Comparison of ENCODE assay signal across 39 cellular contexts in the genomic region with DNA sequence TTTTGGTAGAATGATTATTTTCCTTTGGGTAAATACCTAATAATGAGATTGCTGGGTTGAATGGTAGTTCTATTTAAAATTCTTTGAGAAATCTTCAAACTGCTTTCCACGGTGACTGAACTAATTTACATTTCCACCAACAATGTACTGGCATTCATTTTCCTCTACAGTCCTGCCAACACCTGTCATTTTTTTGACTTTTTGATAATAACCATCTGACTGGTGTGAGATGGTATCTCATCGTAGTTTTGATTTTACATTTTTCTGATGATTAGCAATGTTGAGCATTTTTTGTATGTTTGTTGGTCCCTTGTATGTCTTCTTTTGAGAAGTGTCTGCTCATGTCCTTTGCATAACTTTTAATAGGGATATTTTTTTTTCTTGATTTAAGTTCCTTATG. TPM values are rescaled to one million over a fixed set of nuclear protein-coding genes. Genes with fewer than 3 reads are reported as not detected.
"Had no signal": no experiment of that assay in that cellular context is flagged by ENCODE, and none has a peak within 500 bp of the region (broad histone marks: within the 10 kb centered on the region; RNA-seq: fewer than 3 reads in every experiment).

No MANE protein-coding gene starts in this region.

- H3K27me3 ChIP-seq: adrenal gland, ascending aorta, body of pancreas, brain microvascular endothelial cell, breast epithelium, cardiac muscle cell had no signal

- ATAC-seq: activated naive CD4-positive, alpha-beta T cell treated with anti-CD3 and anti-CD28 coated beads, Interleukin-2, amount 50 U/mL, for 72 hours; activated naive CD8-positive, alpha-beta T cell treated with anti-CD3 and anti-CD28 coated beads, Interleukin-2, amount 50 U/mL, for 24 hours; activated T-cell treated with anti-CD3 and anti-CD28 coated beads, Interleukin-2, amount 50 U/mL, for 4 hours; activated T-cell treated with anti-CD3 and anti-CD28 coated beads, Interleukin-2, amount 50 U/mL, for 72 hours; activated T-helper 17 cell treated with anti-CD3 and anti-CD28 coated beads, Interleukin-2, amount 50 U/mL, for 72 hours; body of pancreas had no signal

- H3K27ac ChIP-seq: adrenal gland, ascending aorta, body of pancreas, brain microvascular endothelial cell, breast epithelium, cardiac muscle cell had no signal

- H3K27ac Mint-ChIP-seq: activated naive CD4-positive, alpha-beta T cell treated with anti-CD3 and anti-CD28 coated beads for 36 hours; activated naive CD4-positive, alpha-beta T cell treated with anti-CD3 and anti-CD28 coated beads, Interleukin-2, amount 10 ng/mL, durations not matched to agents 7 days and 5 days; activated naive CD4-positive, alpha-beta T cell treated with anti-CD3 and anti-CD28 coated beads, Interleukin-2, amount 50 U/mL, for 24 hours; activated naive CD4-positive, alpha-beta T cell treated with anti-CD3 and anti-CD28 coated beads, Interleukin-2, amount 50 U/mL, for 72 hours; activated naive CD8-positive, alpha-beta T cell; activated naive CD8-positive, alpha-beta T cell treated with anti-CD3 and anti-CD28 coated beads for 36 hours; activated naive CD8-positive, alpha-beta T cell treated with anti-CD3 and anti-CD28 coated beads, Interleukin-2, amount 10 ng/mL, durations not matched to agents 7 days and 5 days; activated naive CD8-positive, alpha-beta T cell treated with anti-CD3 and anti-CD28 coated beads, Interleukin-2, amount 50 U/mL, for 24 hours; activated T-cell treated with anti-CD3 and anti-CD28 coated beads, Interleukin-2, amount 50 U/mL, for 24 hours; activated T-cell treated with anti-CD3 and anti-CD28 coated beads, Interleukin-2, amount 50 U/mL, for 72 hours; activated T-helper 1 cell treated with anti-CD3 and anti-CD28 coated beads, Interleukin-12 subunit alpha, Interleukin-12 subunit beta, Interleukin-2, Interleukin-4 antibody, amounts not matched to agents 30 ng/mL and 10 ng/mL and 1 ng/mL, durations not matched to agents 14 hours and 24 hours and 36 hours; activated T-helper 17 cell treated with anti-CD3 and anti-CD28 coated beads, Interleukin-2, amount 50 U/mL, for 72 hours; activated T-helper 2 cell treated with anti-CD3 and anti-CD28 coated beads, Interferon-gamma antibody, Interleukin-2, Interleukin-4, amounts not matched to agents 10 μg/mL and 5 μg/mL and 100 μg/mL, durations not matched to agents 14 hours and 24 hours and 36 hours; brain had no signal

- H3K4me3 Mint-ChIP-seq: activated naive CD4-positive, alpha-beta T cell treated with anti-CD3 and anti-CD28 coated beads for 36 hours; activated naive CD4-positive, alpha-beta T cell treated with anti-CD3 and anti-CD28 coated beads, Interleukin-2, amount 10 ng/mL, durations not matched to agents 7 days and 5 days; activated naive CD4-positive, alpha-beta T cell treated with anti-CD3 and anti-CD28 coated beads, Interleukin-2, amount 50 U/mL, for 24 hours; activated naive CD8-positive, alpha-beta T cell; activated naive CD8-positive, alpha-beta T cell treated with anti-CD3 and anti-CD28 coated beads for 36 hours; activated naive CD8-positive, alpha-beta T cell treated with anti-CD3 and anti-CD28 coated beads, Interleukin-2, amount 10 ng/mL, durations not matched to agents 7 days and 5 days; activated naive CD8-positive, alpha-beta T cell treated with anti-CD3 and anti-CD28 coated beads, Interleukin-2, amount 50 U/mL, for 24 hours; activated T-cell treated with anti-CD3 and anti-CD28 coated beads, Interleukin-2, amount 50 U/mL, for 24 hours; activated T-cell treated with anti-CD3 and anti-CD28 coated beads, Interleukin-2, amount 50 U/mL, for 4 hours; activated T-cell treated with anti-CD3 and anti-CD28 coated beads, Interleukin-2, amount 50 U/mL, for 72 hours; activated T-helper 1 cell treated with anti-CD3 and anti-CD28 coated beads, Interleukin-12 subunit alpha, Interleukin-12 subunit beta, Interleukin-2, Interleukin-4 antibody, amounts not matched to agents 30 ng/mL and 10 ng/mL and 1 ng/mL, durations not matched to agents 14 hours and 24 hours and 36 hours; activated T-helper 17 cell treated with anti-CD3 and anti-CD28 coated beads, Interleukin-2, amount 50 U/mL, for 72 hours; brain; central memory CD8-positive, alpha-beta T cell had no signal

- FAIRE-seq: astrocyte, bronchial epithelial cell had no signal

- H3K9me3 ChIP-seq: adrenal gland, body of pancreas had no signal

- DNase-seq: activated effector memory CD4-positive, alpha-beta T cell treated with anti-CD3 and anti-CD28 coated beads, Interleukin-2, amount 50 U/mL, for 16 hours; activated effector memory CD4-positive, alpha-beta T cell treated with Interleukin-2 at 50 U/mL for 16 hours; activated gamma-delta T cell; activated gamma-delta T cell treated with Interleukin-2 at 50 U/mL for 16 hours; activated naive CD4-positive, alpha-beta T cell; activated naive CD4-positive, alpha-beta T cell treated with anti-CD3 and anti-CD28 coated beads for 36 hours; activated naive CD4-positive, alpha-beta T cell treated with anti-CD3 and anti-CD28 coated beads, Interleukin-2, amount 10 ng/mL, durations not matched to agents 7 days and 5 days; activated naive CD4-positive, alpha-beta T cell treated with anti-CD3 and anti-CD28 coated beads, Interleukin-2, amount 50 U/mL, for 16 hours; activated naive CD4-positive, alpha-beta T cell treated with Interleukin-2 at 50 U/mL for 16 hours; activated naive CD8-positive, alpha-beta T cell treated with anti-CD3 and anti-CD28 coated beads for 36 hours; activated naive CD8-positive, alpha-beta T cell treated with anti-CD3 and anti-CD28 coated beads, Interleukin-2, amount 10 ng/mL, durations not matched to agents 7 days and 5 days; activated naive CD8-positive, alpha-beta T cell treated with anti-CD3 and anti-CD28 coated beads, Interleukin-2, amount 50 U/mL, for 24 hours; activated T-cell treated with anti-CD3 and anti-CD28 coated beads, Interleukin-2, amount 50 U/mL, for 24 hours; activated T-cell treated with anti-CD3 and anti-CD28 coated beads, Interleukin-2, amount 50 U/mL, for 4 hours; activated T-cell treated with anti-CD3 and anti-CD28 coated beads, Interleukin-2, amount 50 U/mL, for 48 hours; activated T-cell treated with anti-CD3 and anti-CD28 coated beads, Interleukin-2, amount 50 U/mL, for 72 hours; adrenal gland; amniotic stem cell; amygdala; anterior cingulate cortex; aorta; body of pancreas; brain microvascular endothelial cell; caudate nucleus; central memory CD4-positive, alpha-beta T cell; cerebellar nuclear complex had no signal

- H3K9me3 Mint-ChIP-seq: activated naive CD4-positive, alpha-beta T cell treated with anti-CD3 and anti-CD28 coated beads for 36 hours; activated naive CD4-positive, alpha-beta T cell treated with anti-CD3 and anti-CD28 coated beads, Interleukin-2, amount 10 ng/mL, durations not matched to agents 7 days and 5 days; activated naive CD4-positive, alpha-beta T cell treated with anti-CD3 and anti-CD28 coated beads, Interleukin-2, amount 50 U/mL, for 24 hours; activated naive CD4-positive, alpha-beta T cell treated with anti-CD3 and anti-CD28 coated beads, Interleukin-2, amount 50 U/mL, for 72 hours; activated T-cell treated with anti-CD3 and anti-CD28 coated beads, Interleukin-2, amount 50 U/mL, for 4 hours; activated T-helper 1 cell treated with anti-CD3 and anti-CD28 coated beads, Interleukin-12 subunit alpha, Interleukin-12 subunit beta, Interleukin-2, Interleukin-4 antibody, amounts not matched to agents 30 ng/mL and 10 ng/mL and 1 ng/mL, durations not matched to agents 14 hours and 24 hours and 36 hours; activated T-helper 2 cell treated with anti-CD3 and anti-CD28 coated beads, Interferon-gamma antibody, Interleukin-2, Interleukin-4, amounts not matched to agents 10 μg/mL and 5 μg/mL and 100 μg/mL, durations not matched to agents 14 hours and 24 hours and 36 hours had no signal

- H3K27me3 Mint-ChIP-seq: activated naive CD4-positive, alpha-beta T cell treated with anti-CD3 and anti-CD28 coated beads, Interleukin-2, amount 10 ng/mL, durations not matched to agents 7 days and 5 days; activated naive CD8-positive, alpha-beta T cell treated with anti-CD3 and anti-CD28 coated beads, Interleukin-2, amount 10 ng/mL, durations not matched to agents 7 days and 5 days; activated T-helper 17 cell treated with anti-CD3 and anti-CD28 coated beads, Interleukin-2, amount 50 U/mL, for 72 hours; central memory CD8-positive, alpha-beta T cell had no signal

- H3K36me3 ChIP-seq: adrenal gland, ascending aorta, brain microvascular endothelial cell, breast epithelium, cardiac muscle cell had no signal

- H3K4me1 Mint-ChIP-seq: activated naive CD4-positive, alpha-beta T cell treated with anti-CD3 and anti-CD28 coated beads, Interleukin-2, amount 10 ng/mL, durations not matched to agents 7 days and 5 days; activated naive CD4-positive, alpha-beta T cell treated with anti-CD3 and anti-CD28 coated beads, Interleukin-2, amount 50 U/mL, for 24 hours; activated naive CD8-positive, alpha-beta T cell treated with anti-CD3 and anti-CD28 coated beads for 36 hours; activated naive CD8-positive, alpha-beta T cell treated with anti-CD3 and anti-CD28 coated beads, Interleukin-2, amount 10 ng/mL, durations not matched to agents 7 days and 5 days; activated naive CD8-positive, alpha-beta T cell treated with anti-CD3 and anti-CD28 coated beads, Interleukin-2, amount 50 U/mL, for 24 hours; activated T-helper 17 cell treated with anti-CD3 and anti-CD28 coated beads, Interleukin-2, amount 50 U/mL, for 72 hours; central memory CD8-positive, alpha-beta T cell had no signal

- H3K4me1 ChIP-seq: adrenal gland, ascending aorta, body of pancreas, breast epithelium had no signal

- H3K36me3 Mint-ChIP-seq: activated naive CD4-positive, alpha-beta T cell treated with anti-CD3 and anti-CD28 coated beads, Interleukin-2, amount 10 ng/mL, durations not matched to agents 7 days and 5 days; activated naive CD4-positive, alpha-beta T cell treated with anti-CD3 and anti-CD28 coated beads, Interleukin-2, amount 50 U/mL, for 24 hours; activated naive CD4-positive, alpha-beta T cell treated with anti-CD3 and anti-CD28 coated beads, Interleukin-2, amount 50 U/mL, for 72 hours; activated naive CD8-positive, alpha-beta T cell; activated naive CD8-positive, alpha-beta T cell treated with anti-CD3 and anti-CD28 coated beads for 36 hours; activated naive CD8-positive, alpha-beta T cell treated with anti-CD3 and anti-CD28 coated beads, Interleukin-2, amount 10 ng/mL, durations not matched to agents 7 days and 5 days had no signal

- H3K4me3 ChIP-seq: adrenal gland, ascending aorta, body of pancreas, breast epithelium, cardiac muscle cell had no signal

RNA-seq across cellular contexts. Expression of a gene that starts 23.5 kb away (rescaled TPM):
- polyA plus RNA-seq: cardiac muscle cell had no signal
